In the genomic region with DNA sequence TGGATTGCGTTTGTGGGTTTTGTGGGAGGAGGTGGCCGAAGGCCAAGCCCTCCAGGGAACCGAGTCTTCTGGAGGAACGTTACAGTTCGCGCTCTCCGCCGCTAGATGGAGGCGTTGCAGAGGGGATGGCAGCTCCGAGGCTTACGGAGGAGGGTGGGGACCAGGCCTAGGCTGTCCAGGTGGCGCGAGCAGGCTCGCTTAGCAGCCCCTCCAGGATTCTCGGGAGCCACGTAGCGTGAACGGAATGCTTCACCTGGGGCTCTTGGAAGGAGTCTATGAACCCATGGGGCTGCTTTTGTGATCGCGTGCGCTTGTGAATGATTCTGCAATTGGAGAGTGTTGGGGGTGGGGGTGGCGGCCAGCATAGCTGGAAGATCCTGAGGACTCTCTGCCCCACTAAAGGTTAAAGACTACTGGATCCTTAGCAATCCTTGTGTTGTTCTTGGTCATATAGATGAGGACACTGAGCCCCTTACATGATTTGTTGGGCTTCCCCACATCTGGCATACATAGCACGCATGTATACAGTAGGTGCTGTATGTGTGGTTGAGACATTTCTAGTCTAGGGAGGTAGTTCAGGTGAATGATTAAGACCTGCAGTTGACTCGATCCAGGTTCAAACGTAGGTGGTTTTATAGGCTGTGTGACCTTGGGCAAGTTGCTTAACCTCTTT, we compare ENCODE assay signal across 8 cellular contexts. TPM values are rescaled to one million over a fixed set of nuclear protein-coding genes. Genes with fewer than 3 reads are reported as not detected.
A peak's percentile ranks its signal among the peaks of the same experiment; 100 is the strongest.
DNase-seq lines count a peak whose midpoint lies in the region; ATAC-seq, FAIRE-seq and TF ChIP-seq lines count a peak whose summit lies in the region.

No MANE protein-coding gene starts in this region.

- H3K9ac ChIP-seq in MM.1S (ENCODE audit: low read length) = no peak overlapping the region

- TF ChIP-seq POLR2A in H54 (IDR thresholded peaks at IDR 0.05; ENCODE audit: low read depth, low read length) (no peak), spleen (IDR thresholded peaks at IDR 0.05) (no peak)

- no peak overlapping the region for H3K27ac ChIP-seq in MM.1S (ENCODE audit: low read length)
- no peak overlapping the region for H3K27ac ChIP-seq in spleen

- intact Hi-C loops in spleen (cut with DNase I; ENCODE audit: low total_unique reads) = no loop called here

- peak; percentile 69 for ATAC-seq in T-helper 17 cell

- H3K36me3 Mint-ChIP-seq in T-helper 17 cell (ENCODE audit: low read depth) = peaks cover under 1% of the 10 kb centered on the region

- no peaks in the 10 kb centered on the region for H3K9me2 ChIP-seq in MM.1S (replicated peaks; ENCODE audit: insufficient read depth, low read length)

- peak overlapping the region; percentile 11; the same call in 1 of the 2 replicates for H3K4me2 ChIP-seq in MM.1S (ENCODE audit: low read depth, low read length)

- FAIRE-seq in H54 (lab: Jason Lieb, UNC) = peak; percentile 43

- H3F3A ChIP-seq in MM.1S (ENCODE audit: insufficient read depth, low read length) = no peaks in the 10 kb centered on the region

- H3K4me3 Mint-ChIP-seq in T-helper 17 cell = no peak overlapping the region

- DNase-seq in GM06990 (ENCODE audit: extremely low read depth, insufficient read length) (peak; percentile 50), H54 (ENCODE audit: insufficient read length, low spot score) (peak; percentile 81), MM.1S (peak; percentile 62), T-helper 17 cell (peak in 2 of 3 donors; percentile 13 to 14), astrocyte of the spinal cord (ENCODE audit: low read depth, low spot score) (peak; percentile 71), iPS DF 19.7 (ENCODE audit: low read depth, low spot score) (peak; percentile 68), spleen (peak; percentile 89), NCI-H1105 treated with DMSO at 0.1 percent for 48 hours (lab: John Stamatoyannopoulos, UW) (no peak)

- in situ Hi-C loops in astrocyte of the spinal cord (cut with HindIII; ENCODE audit: low sequenced_read_pairs) = no loop called here

- peaks cover 23% of the 10 kb centered on the region for H3K27me3 Mint-ChIP-seq in T-helper 17 cell

- H3K4me3 ChIP-seq in GM06990 (replicated peaks; ENCODE audit: low read depth, low read length) (no peak overlapping the region), MM.1S (ENCODE audit: low read length) (no peak overlapping the region), astrocyte of the spinal cord (ENCODE audit: low read depth, low read length) (no peak overlapping the region), spleen (no peak overlapping the region)

- H3K27me3 ChIP-seq in GM06990 (replicated peaks; ENCODE audit: control insufficient read depth, insufficient read depth, low read length) (no peaks in the 10 kb centered on the region), MM.1S (replicated peaks; ENCODE audit: insufficient read depth, low read length) (no peaks in the 10 kb centered on the region), spleen (replicated peaks in 1 of 7) (peaks cover 0 to 6% (median 0%) of the 10 kb centered on the region in 7 donors)

- 22 to 59% (median 23%) methylated on average over 11 to 25 of the region's 25 CpGs for WGBS in spleen, 5 donors

- H3K9me3 ChIP-seq in MM.1S (replicated peaks; ENCODE audit: insufficient read depth, low read length) = no peaks in the 10 kb centered on the region
- H3K9me3 ChIP-seq in T-helper 17 cell (ENCODE audit: control insufficient read depth, low read length, poor library complexity, severe bottlenecking) = no peaks in the 10 kb centered on the region
- no peaks in the 10 kb centered on the region for H3K9me3 ChIP-seq in spleen

- H2AFZ ChIP-seq in MM.1S (ENCODE audit: low read length) = no peak overlapping the region

- no peak overlapping the region for H3K27ac Mint-ChIP-seq in T-helper 17 cell

- H4K20me1 ChIP-seq in MM.1S (ENCODE audit: insufficient read depth, low read length) = no peaks in the 10 kb centered on the region

- H3K79me2 ChIP-seq in MM.1S (ENCODE audit: low read length) = no peaks in the 10 kb centered on the region

- TF ChIP-seq CTCF in GM06990 (IDR thresholded peaks at IDR 0.05; ENCODE audit: insufficient read depth, low read length, poor library complexity, severe bottlenecking) = peak; percentile 96
- TF ChIP-seq CTCF in MM.1S (IDR thresholded peaks at IDR 0.05; ENCODE audit: low read length) = peak; percentile 88
- TF ChIP-seq CTCF in astrocyte of the spinal cord (IDR thresholded peaks at IDR 0.05; ENCODE audit: low read depth, low read length) = peak; percentile 96
- TF ChIP-seq CTCF in spleen (IDR thresholded peaks at IDR 0.05 in 8 of 11, conservative IDR thresholded peaks at IDR 0.05 in 3 of 11) = peak; percentile 44 to 83 (median 77)

- H3K4me1 Mint-ChIP-seq in T-helper 17 cell = peaks cover 2% of the 10 kb centered on the region

- 0 out of 2 replicates have a peak, but pooled peaks cover 3% of the 10 kb centered on the region for H3K4me1 ChIP-seq in MM.1S (ENCODE audit: low read length)
- H3K4me1 ChIP-seq in spleen = peaks cover 0 to 19% (median 11%) of the 10 kb centered on the region in 6 donors

- no peaks in the 10 kb centered on the region for H3K36me3 ChIP-seq in GM06990 (ENCODE audit: control insufficient read depth, insufficient read depth, low read length)
- H3K36me3 ChIP-seq in MM.1S (replicated peaks; ENCODE audit: insufficient read depth, low read length) = no peaks in the 10 kb centered on the region
- no peaks in the 10 kb centered on the region for H3K36me3 ChIP-seq in spleen

RNA-seq across cellular contexts. Expression of a gene that starts 25.7 kb away (rescaled TPM):
- total RNA-seq in T-helper 17 cell (not detected), spleen (under 1 TPM in 1 of 7 donors, not detected in 6; 0.23 TPM)
- under 1 TPM; 0.28 to 0.42 (median 0.35) TPM for polyA plus RNA-seq in spleen
